ENCODE assay signal across 8 cellular contexts in genomic region chr3:125212509-125213372, GRCh38. TPM values are rescaled to one million over a fixed set of nuclear protein-coding genes. Genes with fewer than 3 reads are reported as not detected.
DNase-seq lines count a peak whose midpoint lies in the region; ATAC-seq and TF ChIP-seq lines count a peak whose summit lies in the region.

Gene SLC12A8 (minus strand): TSS chr3:125212748. CDS start chr3:125211349, 1,399 bp downstream.

- peaks cover 0 to 11% of the 10 kb centered on the region in 2 donors for H3K27me3 ChIP-seq in Peyer's patch
- H3K27me3 ChIP-seq in prostate gland (replicated peaks; ENCODE audit: insufficient read depth) = no peaks in the 10 kb centered on the region

- TF ChIP-seq CTCF in GM10248 (IDR thresholded peaks at IDR 0.05; ENCODE audit: control extremely low read depth, extremely low read depth, low read depth, missing control alignments) (no peak), Peyer's patch (IDR thresholded peaks at IDR 0.05) (no peak), glutamatergic neuron (IDR thresholded peaks at IDR 0.05; ENCODE audit: partially characterized antibody, unreplicated experiment) (no peak), prostate gland (IDR thresholded peaks at IDR 0.05) (no peak)

- no peaks in the 10 kb centered on the region for H3K9me3 Mint-ChIP-seq in glutamatergic neuron (ENCODE audit: unreplicated experiment)

- WGBS in prostate gland = 15% methylated on average over 27 of the region's 55 CpGs

- H3K4me3 ChIP-seq in Peyer's patch (peak within 1 kb of the TSS; percentile 35 to 66 (median 45)), prostate gland (peak within 1 kb of the TSS; percentile 52 to 53)

- peak within 1 kb of the TSS; percentile 74 for H3K4me3 Mint-ChIP-seq in glutamatergic neuron (ENCODE audit: unreplicated experiment)

- H3K27ac ChIP-seq in Peyer's patch (peak within 1 kb of the TSS in 3 of 4 donors; percentile 9 to 59 (median 21)), prostate gland (peak within 1 kb of the TSS in 1 of 2 donors; percentile 18)

- ATAC-seq in HG03159 (IDR thresholded peaks at IDR 0.05; ENCODE audit: unreplicated experiment) (no peak), GM18498 (IDR thresholded peaks at IDR 0.05; ENCODE audit: unreplicated experiment) (no peak)

- peaks cover 0 to 14% (median 4%) of the 10 kb centered on the region in 4 donors for H3K4me1 ChIP-seq in Peyer's patch
- H3K4me1 ChIP-seq in prostate gland (replicated peaks) = no peaks in the 10 kb centered on the region

- H3K9me3 ChIP-seq in Peyer's patch (no peaks in the 10 kb centered on the region), prostate gland (no peaks in the 10 kb centered on the region)

- peaks cover 6% of the 10 kb centered on the region for H3K27me3 Mint-ChIP-seq in glutamatergic neuron (ENCODE audit: unreplicated experiment)

- DNase-seq in GM10248 (ENCODE audit: extremely low spot score) (peak; percentile 47), Peyer's patch (peak in 1 of 3 donors; percentile 75), glutamatergic neuron (no peak), prostate gland (ENCODE audit: low spot score) (no peak), T-helper 9 cell (no peak), AML-193 (lab: John Stamatoyannopoulos, UW) (no peak)

- intact Hi-C loops in prostate gland (cut with DNase I) = no loop called here

- no peaks in the 10 kb centered on the region for H3K36me3 ChIP-seq in Peyer's patch
- H3K36me3 ChIP-seq in prostate gland = no peaks in the 10 kb centered on the region

- H3K27ac Mint-ChIP-seq in glutamatergic neuron (ENCODE audit: unreplicated experiment) = no peak within 1 kb of the TSS

- TF ChIP-seq POLR2A in Peyer's patch (IDR thresholded peaks at IDR 0.05) = no peak
- TF ChIP-seq POLR2A in prostate gland (IDR thresholded peaks at IDR 0.05) = no peak

- no peaks in the 10 kb centered on the region for H3K36me3 Mint-ChIP-seq in glutamatergic neuron (ENCODE audit: unreplicated experiment)

- CTCF ChIA-PET in GM10248 (lab: Yijun Ruan, JAX) = interaction anchor here (1.2 to 2.9 kb wide), 2 partner anchors 11 to 21 kb away, joined by 3 to 10 read pairs; no protein-coding TSS in a partner anchor

- POLR2A ChIA-PET in GM10248 (lab: Yijun Ruan, JAX) = interaction anchor here (1.2 kb wide), 1 partner anchor 20 kb away, joined by 4 read pairs; no protein-coding TSS in a partner anchor

- peaks cover 2% of the 10 kb centered on the region for H3K4me1 Mint-ChIP-seq in glutamatergic neuron (ENCODE audit: low read depth, unreplicated experiment)

RNA-seq across cellular contexts. Expression of gene SLC12A8, which starts in this region (rescaled TPM):
- total RNA-seq in Peyer's patch (10 to 100 TPM; 24.2 to 31.4 (median 26.3) TPM), glutamatergic neuron (ENCODE audit: unreplicated experiment) (2.4 TPM), prostate gland (10 to 100 TPM in 1 of 2 donors, 1 to 10 TPM in 1; 6.5 to 16.4 TPM)
